In genomic region chr6:111062860-111063259, GRCh38 we compare ENCODE assay signal across 2 cellular contexts. TPM values are rescaled to one million over a fixed set of nuclear protein-coding genes. Genes with fewer than 3 reads are reported as not detected.
"Had no signal": no experiment of that assay in that cellular context is flagged by ENCODE, and none has a peak within 500 bp of the region (broad histone marks: within the 10 kb centered on the region; RNA-seq: fewer than 3 reads in every experiment).

No MANE protein-coding gene starts in this region.

RNA-seq across cellular contexts. Expression of gene SLC16A10, which starts 24.4 kb away (rescaled TPM):
- total RNA-seq: osteocyte, pulmonary artery endothelial cell had no signal
